Comparison of ENCODE assay signal across 21 cellular contexts in genomic region chr3:182921665-182922355, GRCh38. TPM values are rescaled to one million over a fixed set of nuclear protein-coding genes. Genes with fewer than 3 reads are reported as not detected.
A peak's percentile ranks its signal among the peaks of the same experiment; 100 is the strongest.
DNase-seq lines count a peak whose midpoint lies in the region; ATAC-seq, FAIRE-seq and TF ChIP-seq lines count a peak whose summit lies in the region.
"Had no signal": no experiment of that assay in that cellular context is flagged by ENCODE, and none has a peak within 500 bp of the region (broad histone marks: within the 10 kb centered on the region; RNA-seq: fewer than 3 reads in every experiment).

No MANE protein-coding gene starts in this region.

- peak overlapping the region; percentile 32 for H3K4me2 ChIP-seq in K562 (ENCODE audit: insufficient read depth, low read length)

- TF ChIP-seq CTCF in CD4-positive, alpha-beta T cell (IDR thresholded peaks at IDR 0.05) = no peak
- no peak for TF ChIP-seq CTCF in K562 (IDR thresholded peaks at IDR 0.05 in 2 of 3, conservative IDR thresholded peaks at IDR 0.05 in 1 of 3; ENCODE audit: insufficient read depth in 2 of 3, low read depth in 1 of 3, low read length in 3 of 3)

- H3K27me3 Mint-ChIP-seq in CD4-positive, alpha-beta T cell = no peaks in the 10 kb centered on the region
- H3K27me3 Mint-ChIP-seq: activated CD4-positive, alpha-beta T cell treated with anti-CD3 and anti-CD28 coated beads, Interleukin-2, amount 10 ng/mL, durations not matched to agents 7 days and 5 days; activated naive CD8-positive, alpha-beta T cell had no signal

- H3K4me1 ChIP-seq in K562 (replicated peaks in 1 of 2; ENCODE audit: control insufficient read depth in 2 of 2, insufficient read depth in 2 of 2, low read length in 2 of 2) = peaks cover 0 to 46% of the 10 kb centered on the region in 2 experiments; a peak in 4 of 5 replicates
- H3K4me1 ChIP-seq: testis had no signal

- no peak for DNase-seq in CD4-positive, alpha-beta T cell
- DNase-seq in K562 (ENCODE audit: extremely low read depth in 1 of 4, low spot score in 3 of 4) (peak in 1 of 4 experiments; percentile 42), iris pigment epithelial cell (ENCODE audit: low read depth) (peak; percentile 53), NCI-H748 (lab: John Stamatoyannopoulos, UW; ENCODE audit: unreplicated experiment) (no peak), NCI-H345 (lab: John Stamatoyannopoulos, UW) (no peak)
- DNase-seq: activated CD4-positive, alpha-beta T cell treated with anti-CD3 and anti-CD28 coated beads, Interleukin-2, amount 10 ng/mL, durations not matched to agents 7 days and 5 days; activated T-cell treated with anti-CD3 and anti-CD28 coated beads, Interleukin-2, amount 50 U/mL, for 1 hour; AML-193; central memory CD4-positive, alpha-beta T cell; effector CD8-positive, alpha-beta T cell; NCI-H1417 treated with DMSO at 0.1 percent for 48 hours; NCI-H2171 treated with DMSO at 0.1 percent for 48 hours; RPMI8226; testis had no signal

- POLR2A ChIA-PET in CD4-positive, alpha-beta T cell (lab: Charles Lee) = no interaction called here
- POLR2A ChIA-PET in K562 (lab: Yijun Ruan, JAX) = interaction anchor here (0.7 to 2.4 kb wide), 3 partner anchors 41 to 60 kb away, joined by 4 to 11 read pairs (median 5); partner anchors contain the start of gene DCUN1D1

- no peaks in the 10 kb centered on the region for H4K20me1 ChIP-seq in K562 (replicated peaks; ENCODE audit: control insufficient read depth, insufficient read depth, low read length)

- in situ Hi-C loops in K562 (cut with MboI) = no loop called here

- H3K36me3 ChIP-seq in K562 (ENCODE audit: control insufficient read depth, insufficient read depth, low read length) = peaks cover 19% of the 10 kb centered on the region

- FAIRE-seq in K562 (lab: Jason Lieb, UNC) = peak; percentile 26
- FAIRE-seq: frontal cortex had no signal

- BruUV-seq in K562 (replicated peaks; lab: Mats Ljungman, UMichigan) = no TSS peak

- 5% methylated on average over 4 of the region's 4 CpGs for WGBS in K562 (ENCODE audit: insufficient coverage, low coverage, missing lambda C conversion rate)

- TF ChIP-seq RAD21 in Ishikawa (IDR thresholded peaks at IDR 0.05; ENCODE audit: low read depth) = no peak
- no peak for TF ChIP-seq RAD21 in K562 (CRISPR knock-in tag; conservative IDR thresholded peaks at IDR 0.05 in 1 of 2, IDR thresholded peaks at IDR 0.05 in 1 of 2)

- H3K79me2 ChIP-seq in K562 (ENCODE audit: control insufficient read depth, insufficient read depth, low read length) = peaks cover 8% of the 10 kb centered on the region; the same call in 1 of the 3 replicates

- H3K4me3 Mint-ChIP-seq in CD4-positive, alpha-beta T cell = no peak overlapping the region
- H3K4me3 Mint-ChIP-seq: activated CD4-positive, alpha-beta T cell treated with anti-CD3 and anti-CD28 coated beads, Interleukin-2, amount 10 ng/mL, durations not matched to agents 7 days and 5 days; activated naive CD8-positive, alpha-beta T cell had no signal

- H3K27me3 ChIP-seq in CD4-positive, alpha-beta T cell (ENCODE audit: control insufficient read depth, insufficient read depth, low read length) = no peaks in the 10 kb centered on the region
- H3K27me3 ChIP-seq in K562 (ENCODE audit: control insufficient read depth in 2 of 2, insufficient read depth in 2 of 2, low read length in 2 of 2) = no peaks in the 10 kb centered on the region
- H3K27me3 ChIP-seq: testis had no signal

- no peak for TF ChIP-seq EP300 in Ishikawa (IDR thresholded peaks at IDR 0.05; ENCODE audit: borderline replicate concordance)
- TF ChIP-seq EP300 in K562 (IDR thresholded peaks at IDR 0.05; ENCODE audit: low read length) = peak; percentile 62; the same call in 1 of the 2 replicates

- no peaks in the 10 kb centered on the region for H3K9me3 Mint-ChIP-seq in CD4-positive, alpha-beta T cell

- no peak overlapping the region for H3K4me3 ChIP-seq in K562
- H3K4me3 ChIP-seq: skin epidermis, testis had no signal

- no peak overlapping the region for H3K27ac ChIP-seq in CD4-positive, alpha-beta T cell (ENCODE audit: low read depth, low read length)
- H3K27ac ChIP-seq in K562 (ENCODE audit: extremely low read depth, low read depth, low read length) = peak overlapping the region; percentile 97
- H3K27ac ChIP-seq: HL-60, skin epidermis, testis had no signal

- no peak for TF ChIP-seq POLR2A in K562 (conservative IDR thresholded peaks at IDR 0.05)

- peak overlapping the region; percentile 44 for H3K27ac Mint-ChIP-seq in CD4-positive, alpha-beta T cell
- H3K27ac Mint-ChIP-seq: activated CD4-positive, alpha-beta T cell treated with anti-CD3 and anti-CD28 coated beads, Interleukin-2, amount 10 ng/mL, durations not matched to agents 7 days and 5 days; activated naive CD8-positive, alpha-beta T cell had no signal

- H3K36me3 Mint-ChIP-seq in CD4-positive, alpha-beta T cell (ENCODE audit: low read depth) = peaks cover 69% of the 10 kb centered on the region

- H2AFZ ChIP-seq in K562 (ENCODE audit: low read depth, low read length) = no peak overlapping the region

- H3K9me3 ChIP-seq in CD4-positive, alpha-beta T cell (ENCODE audit: control insufficient read depth, low read length) = no peaks in the 10 kb centered on the region
- 0 out of 2 replicates have a peak, but pooled peaks cover 4% of the 10 kb centered on the region for H3K9me3 ChIP-seq in K562 (replicated peaks; ENCODE audit: control insufficient read depth, insufficient read depth, low read depth, low read length)
- H3K9me3 ChIP-seq: testis had no signal

- H3K4me1 Mint-ChIP-seq in CD4-positive, alpha-beta T cell (ENCODE audit: low read depth) = no peaks in the 10 kb centered on the region

- intact Hi-C loops in CD4-positive, alpha-beta T cell (cut with DNase I, micrococcal nuclease) = no loop called here
- intact Hi-C loops in K562 (cut with micrococcal nuclease) = loop anchor here (2.0 to 5.0 kb wide), 2 partner anchors 57 to 175 kb away; partner anchors contain the start of gene MCCC1

- no peak for ATAC-seq in CD4-positive, alpha-beta T cell (ENCODE audit: poor library complexity)
- ATAC-seq in K562 = peak; percentile 21
- ATAC-seq in GM19452 (IDR thresholded peaks at IDR 0.05; ENCODE audit: unreplicated experiment) = no peak
- ATAC-seq in HG03457 (IDR thresholded peaks at IDR 0.05; ENCODE audit: unreplicated experiment) = no peak

- CTCF ChIA-PET in CD4-positive, alpha-beta T cell (lab: Charles Lee) = interaction anchor here (1.0 kb wide), 1 partner anchor 12 kb away, joined by 3 read pairs; no protein-coding TSS in a partner anchor
- CTCF ChIA-PET in K562 (lab: Yijun Ruan, JAX; ENCODE audit: low intra/inter-chr PET ratio) = no interaction called here

- peak overlapping the region in 1 of 2 experiments; percentile 74; a peak in 2 of 4 replicates for H3K9ac ChIP-seq in K562 (ENCODE audit: insufficient read depth in 1 of 2, low read depth in 2 of 2, low read length in 2 of 2)

- no peaks in the 10 kb centered on the region for H3K9me1 ChIP-seq in K562 (ENCODE audit: control insufficient read depth, insufficient read depth, low read length)

TF ChIP-seq in Ishikawa, 13 proteins besides CTCF, POLR2A, EP300 and RAD21:
- TF ChIP-seq, protein P1, sequence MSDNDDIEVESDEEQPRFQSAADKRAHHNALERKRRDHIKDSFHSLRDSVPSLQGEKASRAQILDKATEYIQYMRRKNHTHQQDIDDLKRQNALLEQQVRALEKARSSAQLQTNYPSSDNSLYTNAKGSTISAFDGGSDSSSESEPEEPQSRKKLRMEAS (IDR thresholded peaks at IDR 0.05) = no peak
- TF ChIP-seq CEBPB (IDR thresholded peaks at IDR 0.05) = 0 out of 2 replicates have a peak, but pooled peaks have one; percentile 54

TF ChIP-seq in K562, 482 proteins besides CTCF, POLR2A, EP300 and RAD21 (continues in another document):
- no peak for TF ChIP-seq BHLHE40 (IDR thresholded peaks at IDR 0.05; ENCODE audit: low read length)
- TF ChIP-seq, protein P2, sequence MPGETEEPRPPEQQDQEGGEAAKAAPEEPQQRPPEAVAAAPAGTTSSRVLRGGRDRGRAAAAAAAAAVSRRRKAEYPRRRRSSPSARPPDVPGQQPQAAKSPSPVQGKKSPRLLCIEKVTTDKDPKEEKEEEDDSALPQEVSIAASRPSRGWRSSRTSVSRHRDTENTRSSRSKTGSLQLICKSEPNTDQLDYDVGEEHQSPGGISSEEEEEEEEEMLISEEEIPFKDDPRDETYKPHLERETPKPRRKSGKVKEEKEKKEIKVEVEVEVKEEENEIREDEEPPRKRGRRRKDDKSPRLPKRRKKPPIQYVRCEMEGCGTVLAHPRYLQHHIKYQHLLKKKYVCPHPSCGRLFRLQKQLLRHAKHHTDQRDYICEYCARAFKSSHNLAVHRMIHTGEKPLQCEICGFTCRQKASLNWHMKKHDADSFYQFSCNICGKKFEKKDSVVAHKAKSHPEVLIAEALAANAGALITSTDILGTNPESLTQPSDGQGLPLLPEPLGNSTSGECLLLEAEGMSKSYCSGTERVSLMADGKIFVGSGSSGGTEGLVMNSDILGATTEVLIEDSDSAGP (CRISPR knock-in tag; IDR thresholded peaks at IDR 0.05) = no peak
- TF ChIP-seq TEAD1 (CRISPR knock-in tag; IDR thresholded peaks at IDR 0.05) = peak in 1 of 2 experiments; percentile 75; a peak in 1 of 4 replicates

RNA-seq across cellular contexts. Expression of gene DCUN1D1, which starts 58.5 kb away (rescaled TPM):
- 10 to 100 TPM; 35.4 to 38.9 TPM for total RNA-seq in CD4-positive, alpha-beta T cell
- total RNA-seq in K562 (2011; cell fraction: chromatin; rRNA removed; ENCODE audit: low replicate concordance) = 8.7 and 44.1 TPM in 2 replicates
- total RNA-seq in K562 (2011; cell fraction: nucleolus; rRNA removed) = 2.3 and 4.2 TPM in 2 replicates
- 9.3 and 20.2 TPM in 2 replicates for total RNA-seq in K562 (2011; cell fraction: nucleoplasm; rRNA removed)
- total RNA-seq in K562 (2014; rRNA removed) = 11.4 and 24.7 TPM in 2 replicates
- total RNA-seq in K562 (2014; rRNA removed; fragmentation: Illumina TruSeq; extraction: Trizol) = 36.0 and 43.2 TPM in 2 replicates
- 25.1 and 28.2 TPM in 2 replicates for total RNA-seq in K562 (2015; rRNA removed; fragmentation: Illumina TruSeq; extraction: Trizol)
- total RNA-seq in K562 (2021) = 38.5 and 39.7 TPM in 2 replicates
- polyA plus RNA-seq in K562 (2011; rRNA removed) = 23.3 and 27.7 TPM in 2 replicates
- 1.8 and 5.1 TPM in 2 replicates for polyA plus RNA-seq in K562 (2011; cell fraction: cytosol; rRNA removed)
- polyA plus RNA-seq in K562 (2011; cell fraction: nucleus; rRNA removed) = 5.1 and 9.7 TPM in 2 replicates
- polyA plus RNA-seq in K562 (2012) = 16.6 and 23.8 TPM in 2 replicates
- polyA plus RNA-seq in K562 (2014; fragmentation: Illumina TruSeq; extraction: Trizol) = 27.3 and 31.5 TPM in 2 replicates
- 10 to 100 TPM; 24.9 to 46.8 TPM for polyA plus RNA-seq in K562 (2014; fragmentation: Nextera tagmentation; extraction: Ambion mirVana)
- polyA plus RNA-seq in K562 (2014; rRNA removed) = 20.1 and 20.3 TPM in 2 replicates
- polyA minus RNA-seq in K562 (2011; rRNA and poly(A)+ RNA removed) = 78.5 and 91.3 TPM in 2 replicates
- 18.5 and 19.9 TPM in 2 replicates for polyA minus RNA-seq in K562 (2011; cell fraction: cytosol; rRNA and poly(A)+ RNA removed)
- 7.5 and 12.6 TPM in 2 replicates for polyA minus RNA-seq in K562 (2011; cell fraction: nucleus; rRNA and poly(A)+ RNA removed)
